14 cellular contexts compared by ENCODE assay signal in the genomic region with DNA sequence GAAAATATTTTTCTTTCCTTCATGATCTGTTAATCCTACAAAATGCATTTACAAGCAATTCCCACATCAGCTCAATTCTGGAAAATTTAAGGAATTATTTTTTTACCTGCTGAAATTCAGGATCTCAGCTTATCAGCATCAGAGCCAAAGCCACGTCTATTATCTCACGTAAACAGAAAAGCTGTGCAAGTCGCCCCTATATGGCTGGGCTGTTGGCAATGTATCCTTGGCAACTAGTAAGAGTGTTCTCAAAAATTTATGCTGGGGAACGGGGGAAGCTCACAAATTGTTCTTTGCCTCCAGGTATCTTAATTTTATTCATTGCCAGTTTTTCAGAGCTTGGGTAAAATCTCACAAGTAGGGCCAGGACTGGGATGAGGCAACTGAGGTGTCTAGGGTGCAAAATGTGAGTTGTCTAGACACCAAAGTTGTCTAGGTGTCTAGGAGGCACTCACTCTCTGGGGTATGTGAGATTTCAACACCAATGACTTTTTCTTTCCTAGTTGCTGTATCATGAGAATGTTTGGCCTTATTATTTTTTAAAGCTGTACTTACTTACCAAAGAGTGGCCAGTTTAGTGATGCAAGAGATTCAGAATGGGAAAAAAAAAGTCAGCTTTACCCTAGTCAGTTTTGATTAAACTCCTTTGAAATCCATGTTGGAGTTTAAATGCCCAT. TPM values are rescaled to one million over a fixed set of nuclear protein-coding genes. Genes with fewer than 3 reads are reported as not detected.
DNase-seq lines count a peak whose midpoint lies in the region; ATAC-seq, FAIRE-seq and TF ChIP-seq lines count a peak whose summit lies in the region.
"Had no signal": no experiment of that assay in that cellular context is flagged by ENCODE, and none has a peak within 500 bp of the region (broad histone marks: within the 10 kb centered on the region; RNA-seq: fewer than 3 reads in every experiment).

No MANE protein-coding gene starts in this region.

- POLR2A ChIA-PET in PC-9 (lab: Charles Lee; ENCODE audit: unreplicated experiment) = interaction anchor here (0.5 kb wide), 1 partner anchor 69 kb away, joined by 3 read pairs; no protein-coding TSS in a partner anchor

- H3K9me3 ChIP-seq in PC-9 (ENCODE audit: insufficient read depth, low read depth) (no peaks in the 10 kb centered on the region), endodermal cell (ENCODE audit: control insufficient read depth, low read length) (no peaks in the 10 kb centered on the region), osteoblast (ENCODE audit: low read depth, low read length) (no peaks in the 10 kb centered on the region)

- 86 to 88% methylated on average over 4 of the region's 4 CpGs for WGBS in endodermal cell (ENCODE audit: insufficient coverage in 1 of 2, insufficient read length in 1 of 2), 2 experiments

- H3K4me1 Mint-ChIP-seq in endodermal cell = peaks cover 22% of the 10 kb centered on the region
- H3K4me1 Mint-ChIP-seq in activated T-helper 1 cell treated with anti-CD3 and anti-CD28 coated beads, Interleukin-12 subunit alpha, Interleukin-12 subunit beta, Interleukin-2, Interleukin-4 antibody, amounts not matched to agents 30 ng/mL and 10 ng/mL and 1 ng/mL, durations not matched to agents 14 hours and 24 hours and 36 hours (ENCODE audit: low read depth) = peaks cover 5% of the 10 kb centered on the region

- CTCF ChIA-PET in PC-9 (lab: Charles Lee) = interaction anchor here (0.5 to 0.9 kb wide), 4 partner anchors 11 to 321 kb away, joined by 3 to 5 read pairs (median 4); a partner anchor contains a TSS

- peak; percentile 59 for DNase-seq in GM03348 (ENCODE audit: low spot score)
- DNase-seq in PC-9 = no peak
- no peak for DNase-seq in endodermal cell
- DNase-seq in osteoblast (ENCODE audit: insufficient read length, low spot score, missing footprints) = peak; percentile 58
- no peak for DNase-seq in HTR-8/SVneo (ENCODE audit: insufficient read length, low spot score)
- no peak for DNase-seq in activated T-helper 1 cell treated with anti-CD3 and anti-CD28 coated beads, Interleukin-12 subunit alpha, Interleukin-12 subunit beta, Interleukin-2, Interleukin-4 antibody, amounts not matched to agents 30 ng/mL and 10 ng/mL and 1 ng/mL, durations not matched to agents 14 hours and 24 hours and 36 hours (ENCODE audit: low spot score)
- DNase-seq in SIG-M5 (lab: John Stamatoyannopoulos, UW) = no peak
- DNase-seq: NCI-H510A, T1000 had no signal

- H3K27ac Mint-ChIP-seq in endodermal cell = no peak overlapping the region
- no peak overlapping the region for H3K27ac Mint-ChIP-seq in activated T-helper 1 cell treated with anti-CD3 and anti-CD28 coated beads, Interleukin-12 subunit alpha, Interleukin-12 subunit beta, Interleukin-2, Interleukin-4 antibody, amounts not matched to agents 30 ng/mL and 10 ng/mL and 1 ng/mL, durations not matched to agents 14 hours and 24 hours and 36 hours
- H3K27ac Mint-ChIP-seq: activated naive CD8-positive, alpha-beta T cell treated with anti-CD3 and anti-CD28 coated beads, Interleukin-2, amount 10 ng/mL, durations not matched to agents 7 days and 5 days; CD8-positive, alpha-beta T cell; IgD-negative memory B cell; natural killer cell treated with Interleukin-12 subunit alpha and Interleukin-12 subunit beta and Interleukin-15 and Interleukin-18, amount 100 ng/mL, for 72 hours had no signal

- H3K27ac ChIP-seq in PC-9 (no peak overlapping the region), endodermal cell (ENCODE audit: low read depth, low read length) (no peak overlapping the region), osteoblast (ENCODE audit: low read depth, low read length) (peak overlapping the region; percentile 66)

- H2AFZ ChIP-seq in PC-9 (peak overlapping the region; percentile 82), osteoblast (ENCODE audit: low read length) (peak overlapping the region; percentile 93)

- H3K4me3 Mint-ChIP-seq in endodermal cell = peak overlapping the region; percentile 68
- no peak overlapping the region for H3K4me3 Mint-ChIP-seq in activated T-helper 1 cell treated with anti-CD3 and anti-CD28 coated beads, Interleukin-12 subunit alpha, Interleukin-12 subunit beta, Interleukin-2, Interleukin-4 antibody, amounts not matched to agents 30 ng/mL and 10 ng/mL and 1 ng/mL, durations not matched to agents 14 hours and 24 hours and 36 hours
- H3K4me3 Mint-ChIP-seq: natural killer cell treated with Interleukin-12 subunit alpha and Interleukin-12 subunit beta and Interleukin-15 and Interleukin-18, amount 100 ng/mL, for 72 hours had no signal

- intact Hi-C loops in PC-9 (cut with micrococcal nuclease; ENCODE audit: unreplicated experiment) = no loop called here
- intact Hi-C loops in activated T-helper 1 cell treated with anti-CD3 and anti-CD28 coated beads, Interleukin-12 subunit alpha, Interleukin-12 subunit beta, Interleukin-2, Interleukin-4 antibody, amounts not matched to agents 30 ng/mL and 10 ng/mL and 1 ng/mL, durations not matched to agents 14 hours and 24 hours and 36 hours (cut with micrococcal nuclease) = loop anchor here (1.0 kb wide), 1 partner anchor 76 kb away; no protein-coding TSS in a partner anchor

- H3K79me2 ChIP-seq in PC-9 (ENCODE audit: low read depth) = no peaks in the 10 kb centered on the region
- no peaks in the 10 kb centered on the region for H3K79me2 ChIP-seq in osteoblast (ENCODE audit: insufficient read depth, low read length)

- TF ChIP-seq CTCF in PC-9 (conservative IDR thresholded peaks at IDR 0.05) = no peak
- no peak for TF ChIP-seq CTCF in endodermal cell (conservative IDR thresholded peaks at IDR 0.05)
- no peak for TF ChIP-seq CTCF in osteoblast (IDR thresholded peaks at IDR 0.05; ENCODE audit: extremely low read depth, low read depth, low read length)

- peaks cover 1% of the 10 kb centered on the region for H3K9me3 Mint-ChIP-seq in endodermal cell
- H3K9me3 Mint-ChIP-seq in activated T-helper 1 cell treated with anti-CD3 and anti-CD28 coated beads, Interleukin-12 subunit alpha, Interleukin-12 subunit beta, Interleukin-2, Interleukin-4 antibody, amounts not matched to agents 30 ng/mL and 10 ng/mL and 1 ng/mL, durations not matched to agents 14 hours and 24 hours and 36 hours = no peaks in the 10 kb centered on the region
- H3K9me3 Mint-ChIP-seq: activated naive CD8-positive, alpha-beta T cell treated with anti-CD3 and anti-CD28 coated beads, Interleukin-2, amount 10 ng/mL, durations not matched to agents 7 days and 5 days; CD8-positive, alpha-beta T cell; natural killer cell treated with Interleukin-12 subunit alpha and Interleukin-12 subunit beta and Interleukin-15 and Interleukin-18, amount 100 ng/mL, for 72 hours had no signal

- H3K4me3 ChIP-seq in PC-9 (no peak overlapping the region; the same call in 1 of the 2 replicates), endodermal cell (ENCODE audit: low read length) (no peak overlapping the region), osteoblast (ENCODE audit: insufficient read depth, low read length) (no peak overlapping the region)

- H3K9ac ChIP-seq in endodermal cell (ENCODE audit: extremely low read depth, low read length, poor library complexity, severe bottlenecking) = no peak overlapping the region

- FAIRE-seq in HTR-8/SVneo (lab: Jason Lieb, UNC) = no peak

- ATAC-seq in activated CD4-positive, CD25-positive, alpha-beta regulatory T cell treated with anti-CD3 and anti-CD28 coated beads, Interleukin-2, amount 50 U/mL, for 24 hours = no peak

- no peaks in the 10 kb centered on the region for H3F3A ChIP-seq in PC-9 (ENCODE audit: insufficient read depth, low read depth)

- H3K9me2 ChIP-seq in PC-9 (ENCODE audit: insufficient read depth) = no peaks in the 10 kb centered on the region

- H3K27me3 ChIP-seq in PC-9 (ENCODE audit: insufficient read depth, low read depth) (no peaks in the 10 kb centered on the region), endodermal cell (ENCODE audit: control insufficient read depth, insufficient read depth, low read length, poor library complexity, severe bottlenecking) (peaks cover 11% of the 10 kb centered on the region), osteoblast (ENCODE audit: insufficient read depth, low read length) (no peaks in the 10 kb centered on the region)

- H4K20me1 ChIP-seq in PC-9 (ENCODE audit: insufficient read depth) (no peaks in the 10 kb centered on the region), osteoblast (ENCODE audit: insufficient read depth, low read length) (no peaks in the 10 kb centered on the region)

- H3K36me3 ChIP-seq in PC-9 (ENCODE audit: low read depth) = no peaks in the 10 kb centered on the region
- no peaks in the 10 kb centered on the region for H3K36me3 ChIP-seq in endodermal cell (ENCODE audit: control insufficient read depth, insufficient read depth, low read length)
- H3K36me3 ChIP-seq in osteoblast (ENCODE audit: insufficient read depth, low read length) = no peaks in the 10 kb centered on the region

- peaks cover 4% of the 10 kb centered on the region for H3K36me3 Mint-ChIP-seq in endodermal cell (ENCODE audit: low read depth)
- H3K36me3 Mint-ChIP-seq in activated T-helper 1 cell treated with anti-CD3 and anti-CD28 coated beads, Interleukin-12 subunit alpha, Interleukin-12 subunit beta, Interleukin-2, Interleukin-4 antibody, amounts not matched to agents 30 ng/mL and 10 ng/mL and 1 ng/mL, durations not matched to agents 14 hours and 24 hours and 36 hours (ENCODE audit: low read depth) = peaks cover 1% of the 10 kb centered on the region
- H3K36me3 Mint-ChIP-seq: activated naive CD8-positive, alpha-beta T cell treated with anti-CD3 and anti-CD28 coated beads, Interleukin-2, amount 10 ng/mL, durations not matched to agents 7 days and 5 days; IgD-negative memory B cell; natural killer cell treated with Interleukin-12 subunit alpha and Interleukin-12 subunit beta and Interleukin-15 and Interleukin-18, amount 100 ng/mL, for 72 hours had no signal

- H3K4me2 ChIP-seq in PC-9 (peak overlapping the region; percentile 84), osteoblast (ENCODE audit: insufficient read depth, low read length) (peak overlapping the region; percentile 86)

- peaks cover 14% of the 10 kb centered on the region for H3K27me3 Mint-ChIP-seq in endodermal cell (ENCODE audit: insufficient read depth)
- H3K27me3 Mint-ChIP-seq in activated T-helper 1 cell treated with anti-CD3 and anti-CD28 coated beads, Interleukin-12 subunit alpha, Interleukin-12 subunit beta, Interleukin-2, Interleukin-4 antibody, amounts not matched to agents 30 ng/mL and 10 ng/mL and 1 ng/mL, durations not matched to agents 14 hours and 24 hours and 36 hours (ENCODE audit: insufficient read depth) = peaks cover 21% of the 10 kb centered on the region

- H3K4me1 ChIP-seq in PC-9 (replicated peaks; ENCODE audit: insufficient read depth) (peaks cover 7% of the 10 kb centered on the region; the same call in 1 of the 2 replicates), endodermal cell (ENCODE audit: control insufficient read depth, insufficient read depth, low read length) (no peaks in the 10 kb centered on the region), osteoblast (ENCODE audit: insufficient read depth, low read length) (peaks cover 32% of the 10 kb centered on the region)

- no TSS peak for BruUV-seq in PC-9 (replicated peaks; lab: Mats Ljungman, UMichigan)

RNA-seq across cellular contexts. Expression of a gene that starts 5.1 kb away (rescaled TPM):
- total RNA-seq in PC-9 (2021) (3.3 and 4.3 TPM in 2 replicates), endodermal cell (10 to 100 TPM; 17.8 to 18.8 TPM), osteoblast (1.8 and 2.2 TPM in 2 replicates)
- 2.8 TPM for polyA plus RNA-seq in endodermal cell (2013, experiment 1 of 2)
- polyA plus RNA-seq in endodermal cell (2013, experiment 2 of 2) = 2.4 TPM
- 1.1 and 1.2 TPM in 2 replicates for total RNA-seq in activated T-helper 1 cell treated with anti-CD3 and anti-CD28 coated beads, Interleukin-12 subunit alpha, Interleukin-12 subunit beta, Interleukin-2, Interleukin-4 antibody, amounts not matched to agents 30 ng/mL and 10 ng/mL and 1 ng/mL, durations not matched to agents 14 hours and 24 hours and 36 hours

RNA-seq across cellular contexts. Expression of a gene that starts 19.3 kb away (rescaled TPM):
- total RNA-seq in PC-9 (2021) (71.0 and 77.3 TPM in 2 replicates), endodermal cell (100 to 1,000 TPM; 208 to 223 TPM), osteoblast (149 and 177 TPM in 2 replicates)
- polyA plus RNA-seq in endodermal cell (2013, experiment 1 of 2) = 90.8 TPM
- 93.7 TPM for polyA plus RNA-seq in endodermal cell (2013, experiment 2 of 2)
- 125 TPM in 2 replicates for total RNA-seq in activated T-helper 1 cell treated with anti-CD3 and anti-CD28 coated beads, Interleukin-12 subunit alpha, Interleukin-12 subunit beta, Interleukin-2, Interleukin-4 antibody, amounts not matched to agents 30 ng/mL and 10 ng/mL and 1 ng/mL, durations not matched to agents 14 hours and 24 hours and 36 hours

RNA-seq across cellular contexts. Expression of a gene that starts 41.9 kb away (rescaled TPM):
- total RNA-seq in PC-9 (2021) (6.0 and 7.1 TPM in 2 replicates), endodermal cell (1 to 10 TPM; 2.6 to 4.1 TPM), osteoblast (0.36 and 0.59 TPM in 2 replicates)
- 1.5 TPM for polyA plus RNA-seq in endodermal cell (2013, experiment 1 of 2)
- 0.91 TPM for polyA plus RNA-seq in endodermal cell (2013, experiment 2 of 2)
- total RNA-seq in activated T-helper 1 cell treated with anti-CD3 and anti-CD28 coated beads, Interleukin-12 subunit alpha, Interleukin-12 subunit beta, Interleukin-2, Interleukin-4 antibody, amounts not matched to agents 30 ng/mL and 10 ng/mL and 1 ng/mL, durations not matched to agents 14 hours and 24 hours and 36 hours = not detected in 2 replicates
- total RNA-seq: CD8-positive, alpha-beta T cell; natural killer cell treated with Interleukin-12 subunit alpha and Interleukin-12 subunit beta and Interleukin-15 and Interleukin-18, amount 100 ng/mL, for 72 hours had no signal
- polyA plus RNA-seq: IgD-negative memory B cell had no signal

Comparison
In these comparisons a context has a peak if more than half of its experiments do, and no peak if none do; other contexts are left out.
1. DNase-seq: peak in GM03348 (single experiment) and osteoblast (single experiment); none in PC-9 (0 of 2), endodermal cell (single experiment), HTR-8/SVneo (single experiment), activated T-helper 1 cell treated with anti-CD3 and anti-CD28 coated beads, Interleukin-12 subunit alpha, Interleukin-12 subunit beta, Interleukin-2, Interleukin-4 antibody, amounts not matched to agents 30 ng/mL and 10 ng/mL and 1 ng/mL, durations not matched to agents 14 hours and 24 hours and 36 hours (single experiment) and SIG-M5 (single experiment).